Comparison of ENCODE assay signal across 25 cellular contexts in the genomic region with DNA sequence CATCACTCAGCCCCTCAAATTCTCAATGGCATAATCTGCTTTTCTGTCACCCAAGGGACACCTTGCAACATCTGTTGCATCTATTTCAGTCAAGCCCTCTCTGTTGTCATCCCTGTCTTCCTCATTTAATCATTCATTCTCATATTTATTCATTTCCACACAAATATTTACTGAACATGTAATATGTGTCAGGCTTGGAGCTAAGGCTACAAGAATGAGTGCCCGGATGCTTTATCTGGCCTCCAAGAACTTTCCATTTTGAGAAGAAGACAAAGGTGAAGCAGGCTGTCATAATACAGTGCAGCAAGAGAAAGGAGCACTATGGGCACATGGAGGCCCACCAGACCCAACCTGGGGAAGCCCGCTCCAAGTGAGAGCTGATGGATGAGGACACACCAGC. TPM values are rescaled to one million over a fixed set of nuclear protein-coding genes. Genes with fewer than 3 reads are reported as not detected.
"Had no signal": no experiment of that assay in that cellular context is flagged by ENCODE, and none has a peak within 500 bp of the region (broad histone marks: within the 10 kb centered on the region; RNA-seq: fewer than 3 reads in every experiment).

No MANE protein-coding gene starts in this region.

- H3K27ac ChIP-seq: adrenal gland, breast epithelium, PC-9 had no signal

- H2AFZ ChIP-seq: PC-9 had no signal

- H3K36me3 ChIP-seq: adrenal gland, breast epithelium, MG63 had no signal

- H3K27me3 ChIP-seq: adrenal gland, breast epithelium, MG63 had no signal

- H3K9me3 ChIP-seq: adrenal gland, breast epithelium, MG63 had no signal

- DNase-seq: activated B cell treated with CpG ODN at 0.5 μM for 24 hours; activated CD4-positive, alpha-beta T cell treated with anti-CD3 and anti-CD28 coated beads for 1 hour; activated CD8-positive, alpha-beta memory T cell treated with anti-CD3 and anti-CD28 coated beads for 24 hours; activated naive CD4-positive, alpha-beta T cell treated with anti-CD3 and anti-CD28 coated beads, Interleukin-2, amount 50 U/mL, for 16 hours; activated naive CD8-positive, alpha-beta T cell treated with anti-CD3 and anti-CD28 coated beads, Interleukin-2, amount 10 ng/mL, durations not matched to agents 7 days and 5 days; activated T-cell treated with anti-CD3 and anti-CD28 coated beads, Interleukin-2, amount 50 U/mL, for 48 hours; adrenal gland; aorta; caudate nucleus; MG63; MV-4-11; NCI-H1105; NCI-H1436 treated with DMSO at 0.1 percent for 48 hours; NCI-H187; NCI-H2081; NCI-H510A treated with DMSO at 0.1 percent for 48 hours; NCI-H69; NK-92 treated with Interleukin-12 subunit alpha and Interleukin-12 subunit beta, amount 100 ng/mL, for 24 hours; PC-9; SHP77 treated with DMSO at 0.1 percent for 48 hours; T1000 had no signal

- H3K4me3 ChIP-seq: adrenal gland, breast epithelium, MG63, PC-9 had no signal

- H3K4me1 ChIP-seq: adrenal gland, breast epithelium had no signal

- H3K9me3 Mint-ChIP-seq: activated B cell treated with CpG ODN at 0.5 μM for 24 hours; activated naive CD8-positive, alpha-beta T cell treated with anti-CD3 and anti-CD28 coated beads, Interleukin-2, amount 10 ng/mL, durations not matched to agents 7 days and 5 days; T-helper 1 cell treated with Interleukin-12 subunit alpha and Interleukin-12 subunit beta and Interleukin-4 antibody, amounts not matched to agents 30 μg/mL and 1 μg/mL, for 36 hours had no signal

- H3K27ac Mint-ChIP-seq: activated B cell treated with CpG ODN at 0.5 μM for 24 hours; activated naive CD8-positive, alpha-beta T cell treated with anti-CD3 and anti-CD28 coated beads, Interleukin-2, amount 10 ng/mL, durations not matched to agents 7 days and 5 days; T-helper 1 cell treated with Interleukin-12 subunit alpha and Interleukin-12 subunit beta and Interleukin-4 antibody, amounts not matched to agents 30 μg/mL and 1 μg/mL, for 36 hours had no signal

- H3K4me2 ChIP-seq: PC-9 had no signal

- H3K4me3 Mint-ChIP-seq: activated B cell treated with CpG ODN at 0.5 μM for 24 hours; activated naive CD8-positive, alpha-beta T cell treated with anti-CD3 and anti-CD28 coated beads, Interleukin-2, amount 10 ng/mL, durations not matched to agents 7 days and 5 days; T-helper 1 cell treated with Interleukin-12 subunit alpha and Interleukin-12 subunit beta and Interleukin-4 antibody, amounts not matched to agents 30 μg/mL and 1 μg/mL, for 36 hours had no signal

- H3K27me3 Mint-ChIP-seq: activated B cell treated with CpG ODN at 0.5 μM for 24 hours; activated naive CD8-positive, alpha-beta T cell treated with anti-CD3 and anti-CD28 coated beads, Interleukin-2, amount 10 ng/mL, durations not matched to agents 7 days and 5 days had no signal

RNA-seq across cellular contexts. Expression of a gene that starts 15.6 kb away (rescaled TPM):
- total RNA-seq: cerebellum, PC-9, SK-MEL-5 had no signal

RNA-seq across cellular contexts. Expression of a gene that starts 34.4 kb away (rescaled TPM):
- total RNA-seq: adrenal gland, breast epithelium, cerebellum, SK-MEL-5 had no signal
- polyA plus RNA-seq: adrenal gland, aorta had no signal
